In the genomic region with DNA sequence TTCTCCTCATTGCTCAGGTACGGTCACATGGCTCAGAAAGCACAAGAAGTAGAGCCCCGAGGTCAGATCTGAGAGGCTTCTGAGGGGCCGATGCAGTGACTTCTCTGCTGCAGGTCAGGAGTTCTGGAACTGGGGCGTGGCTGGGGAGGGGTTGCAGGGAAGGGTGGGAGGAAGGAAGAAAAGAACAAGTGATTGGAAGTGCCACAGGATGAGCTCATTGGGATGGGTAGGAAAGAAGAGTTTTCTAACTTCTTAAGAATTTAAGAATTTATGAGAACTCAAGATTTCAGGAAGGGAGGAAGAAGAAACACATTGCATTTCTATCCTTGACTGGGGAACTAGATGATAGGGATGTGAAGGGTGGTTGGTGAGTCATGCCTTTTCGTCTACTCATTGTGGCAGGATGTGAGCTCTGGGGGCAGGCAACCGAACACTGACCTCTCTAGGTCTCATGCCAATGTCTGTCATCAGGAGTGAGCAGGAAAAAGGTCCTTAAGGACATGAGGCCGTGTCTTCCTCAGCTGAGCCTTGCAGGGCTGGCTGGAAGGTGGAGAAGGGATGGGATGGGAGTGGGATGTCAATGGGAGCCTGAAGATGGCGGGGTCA, we compare ENCODE assay signal across 2 cellular contexts.
TF ChIP-seq lines count a peak whose summit lies in the region.

No MANE protein-coding gene starts in this region.

TF ChIP-seq in HEK293, 187 proteins besides CTCF, POLR2A, EP300 and RAD21:
- TF ChIP-seq ZNF785 (tag by site-specific recombination; IDR thresholded peaks at IDR 0.05) (no peak), EGR2 (tag by site-specific recombination; IDR thresholded peaks at IDR 0.05; ENCODE audit: low read depth) (peak; percentile 64), ZNF76 (tag by site-specific recombination; IDR thresholded peaks at IDR 0.05; ENCODE audit: borderline replicate concordance, low read depth) (no peak), ZNF366 (tag by site-specific recombination; conservative IDR thresholded peaks at IDR 0.05) (peak; percentile 22; the same call in 1 of the 2 replicates), ZNF211 (tag by site-specific recombination; IDR thresholded peaks at IDR 0.05; ENCODE audit: low read depth) (no peak), ZEB2 (tag by site-specific recombination; IDR thresholded peaks at IDR 0.05) (no peak), ZNF624 (tag by site-specific recombination; IDR thresholded peaks at IDR 0.05) (no peak), KLF1 (tag by site-specific recombination; IDR thresholded peaks at IDR 0.05) (peak; percentile 54), ZFHX2 (tag by site-specific recombination; conservative IDR thresholded peaks at IDR 0.05) (peak; percentile 70), ZNF114 (tag by site-specific recombination; IDR thresholded peaks at IDR 0.05) (no peak), ZNF658 (tag by site-specific recombination; IDR thresholded peaks at IDR 0.05) (no peak), ZNF558 (tag by site-specific recombination; IDR thresholded peaks at IDR 0.05) (no peak)

TF ChIP-seq in HepG2, 621 proteins besides CTCF, POLR2A, EP300 and RAD21:
- TF ChIP-seq ZNF143 (CRISPR knock-in tag; IDR thresholded peaks at IDR 0.05): no peak
- no peak for TF ChIP-seq ZNF256 (CRISPR knock-in tag; conservative IDR thresholded peaks at IDR 0.05)
- TF ChIP-seq ZNF703 (CRISPR knock-in tag; IDR thresholded peaks at IDR 0.05; ENCODE audit: borderline replicate concordance): no peak
- no peak for TF ChIP-seq ZNF558 (CRISPR knock-in tag; IDR thresholded peaks at IDR 0.05; ENCODE audit: borderline replicate concordance)
- no peak for TF ChIP-seq ZNF276 (CRISPR knock-in tag; IDR thresholded peaks at IDR 0.05; ENCODE audit: low read depth)
- TF ChIP-seq PTBP1 (IDR thresholded peaks at IDR 0.05; ENCODE audit: low read depth, low read length, poor library complexity, severe bottlenecking): no peak
- TF ChIP-seq PRMT3 (CRISPR knock-in tag; IDR thresholded peaks at IDR 0.05; ENCODE audit: borderline replicate concordance, low read depth): no peak
- TF ChIP-seq, protein P1, sequence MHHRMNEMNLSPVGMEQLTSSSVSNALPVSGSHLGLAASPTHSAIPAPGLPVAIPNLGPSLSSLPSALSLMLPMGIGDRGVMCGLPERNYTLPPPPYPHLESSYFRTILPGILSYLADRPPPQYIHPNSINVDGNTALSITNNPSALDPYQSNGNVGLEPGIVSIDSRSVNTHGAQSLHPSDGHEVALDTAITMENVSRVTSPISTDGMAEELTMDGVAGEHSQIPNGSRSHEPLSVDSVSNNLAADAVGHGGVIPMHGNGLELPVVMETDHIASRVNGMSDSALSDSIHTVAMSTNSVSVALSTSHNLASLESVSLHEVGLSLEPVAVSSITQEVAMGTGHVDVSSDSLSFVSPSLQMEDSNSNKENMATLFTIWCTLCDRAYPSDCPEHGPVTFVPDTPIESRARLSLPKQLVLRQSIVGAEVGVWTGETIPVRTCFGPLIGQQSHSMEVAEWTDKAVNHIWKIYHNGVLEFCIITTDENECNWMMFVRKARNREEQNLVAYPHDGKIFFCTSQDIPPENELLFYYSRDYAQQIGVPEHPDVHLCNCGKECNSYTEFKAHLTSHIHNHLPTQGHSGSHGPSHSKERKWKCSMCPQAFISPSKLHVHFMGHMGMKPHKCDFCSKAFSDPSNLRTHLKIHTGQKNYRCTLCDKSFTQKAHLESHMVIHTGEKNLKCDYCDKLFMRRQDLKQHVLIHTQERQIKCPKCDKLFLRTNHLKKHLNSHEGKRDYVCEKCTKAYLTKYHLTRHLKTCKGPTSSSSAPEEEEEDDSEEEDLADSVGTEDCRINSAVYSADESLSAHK (CRISPR knock-in tag; IDR thresholded peaks at IDR 0.05; ENCODE audit: borderline replicate concordance): no peak
- TF ChIP-seq ZFP91 (CRISPR knock-in tag; IDR thresholded peaks at IDR 0.05; ENCODE audit: borderline replicate concordance): no peak
